Comparison of ENCODE assay signal across 10 cellular contexts in genomic region chr4:80393246-80393969, GRCh38. TPM values are rescaled to one million over a fixed set of nuclear protein-coding genes. Genes with fewer than 3 reads are reported as not detected.
DNase-seq lines count a peak whose midpoint lies in the region; ATAC-seq, FAIRE-seq and TF ChIP-seq lines count a peak whose summit lies in the region.
"Had no signal": no experiment of that assay in that cellular context is flagged by ENCODE, and none has a peak within 500 bp of the region (broad histone marks: within the 10 kb centered on the region; RNA-seq: fewer than 3 reads in every experiment).

No MANE protein-coding gene starts in this region.

- dilution Hi-C loops in endothelial cell of umbilical vein (cut with MboI; ENCODE audit: extremely low pct_ligation_motif_present, low sequenced_read_pairs) = no loop called here

- POLR2A ChIA-PET in endothelial cell of umbilical vein (lab: Charles Lee) (no interaction called here), Caco-2 (lab: Charles Lee) (no interaction called here)

- no peak overlapping the region for H3K27ac Mint-ChIP-seq in Caco-2 (ENCODE audit: unreplicated experiment)

- H3K4me3 Mint-ChIP-seq in Caco-2 (ENCODE audit: unreplicated experiment) = no peak overlapping the region

- H3K27me3 ChIP-seq in endothelial cell of umbilical vein (ENCODE audit: control insufficient read depth in 2 of 2, insufficient read depth in 2 of 2, low read length in 2 of 2) = no peaks in the 10 kb centered on the region
- no peaks in the 10 kb centered on the region for H3K27me3 ChIP-seq in Caco-2 (replicated peaks; ENCODE audit: control insufficient read depth, insufficient read depth, low read length)
- H3K27me3 ChIP-seq: thyroid gland had no signal

- H3K36me3 Mint-ChIP-seq in Caco-2 (ENCODE audit: insufficient read depth, unreplicated experiment) = no peaks in the 10 kb centered on the region

- ATAC-seq in HG03565 (IDR thresholded peaks at IDR 0.05; ENCODE audit: unreplicated experiment) = peak; percentile 87
- ATAC-seq in HG03280 (IDR thresholded peaks at IDR 0.05; ENCODE audit: unreplicated experiment) = no peak

- H3K4me3 ChIP-seq in endothelial cell of umbilical vein (replicated peaks in 1 of 3; ENCODE audit: insufficient read depth in 1 of 3, low read depth in 1 of 3, low read length in 3 of 3) = no peak overlapping the region
- H3K4me3 ChIP-seq in Caco-2 (ENCODE audit: low read depth, low read length) = no peak overlapping the region
- H3K4me3 ChIP-seq: thyroid gland had no signal

- H3K4me1 ChIP-seq in endothelial cell of umbilical vein (ENCODE audit: control insufficient read depth, extremely low read depth, insufficient read depth, low read length) (no peaks in the 10 kb centered on the region), Caco-2 (no peaks in the 10 kb centered on the region)
- H3K4me1 ChIP-seq: thyroid gland had no signal

- H4K20me1 ChIP-seq in endothelial cell of umbilical vein (replicated peaks; ENCODE audit: control insufficient read depth, extremely low read depth, insufficient read depth, low read length) = no peaks in the 10 kb centered on the region

- no peaks in the 10 kb centered on the region for H3K79me2 ChIP-seq in endothelial cell of umbilical vein (ENCODE audit: control insufficient read depth, insufficient read depth, low read length)

- TF ChIP-seq POLR2A in endothelial cell of umbilical vein (IDR thresholded peaks at IDR 0.05; ENCODE audit: low read depth, low read length) = no peak

- peak; percentile 1 for DNase-seq in stimulated activated naive CD4-positive, alpha-beta T cell treated with Interleukin-2 at 50 U/mL for 16 hours (lab: John Stamatoyannopoulos, UW)
- no peak for DNase-seq in stimulated activated naive CD4-positive, alpha-beta T cell (lab: John Stamatoyannopoulos, UW)
- DNase-seq in endothelial cell of umbilical vein (ENCODE audit: low read depth, low spot score) = no peak
- peak; percentile 60 for DNase-seq in stromal cell of bone marrow (ENCODE audit: low read depth)
- DNase-seq in NCI-H748 treated with DMSO at 0.1 percent for 48 hours (lab: John Stamatoyannopoulos, UW) = no peak
- no peak for DNase-seq in Caco-2
- DNase-seq: NCI-H187, thyroid gland had no signal

- CTCF ChIA-PET in endothelial cell of umbilical vein (lab: Charles Lee) = no interaction called here
- CTCF ChIA-PET in Caco-2 (lab: Charles Lee) = no interaction called here

- BruUV-seq in endothelial cell of umbilical vein (replicated peaks; lab: Mats Ljungman, UMichigan) (no TSS peak), Caco-2 (replicated peaks; lab: Mats Ljungman, UMichigan) (no TSS peak)

- H3K4me2 ChIP-seq in endothelial cell of umbilical vein (ENCODE audit: insufficient read depth, low read length) = no peak overlapping the region

- H3K27ac ChIP-seq in endothelial cell of umbilical vein (ENCODE audit: insufficient read depth, low read depth, low read length) = no peak overlapping the region
- H3K27ac ChIP-seq: thyroid gland had no signal

- H3K27me3 Mint-ChIP-seq in Caco-2 (ENCODE audit: insufficient read depth, unreplicated experiment) = no peaks in the 10 kb centered on the region

- no peaks in the 10 kb centered on the region for H3K9me3 Mint-ChIP-seq in Caco-2 (ENCODE audit: unreplicated experiment)

- no peak for FAIRE-seq in endothelial cell of umbilical vein (lab: Jason Lieb, UNC)

- H3K9me1 ChIP-seq in endothelial cell of umbilical vein (replicated peaks; ENCODE audit: control insufficient read depth, extremely low read depth, insufficient read depth, low read length) = no peaks in the 10 kb centered on the region

- TF ChIP-seq CTCF in endothelial cell of umbilical vein (IDR thresholded peaks at IDR 0.05; ENCODE audit: extremely low read depth in 1 of 2, insufficient read depth in 1 of 2, low read depth in 1 of 2, low read length in 2 of 2) = no peak
- no peak for TF ChIP-seq CTCF in Caco-2 (IDR thresholded peaks at IDR 0.05; ENCODE audit: insufficient read depth in 1 of 2, low read depth in 1 of 2, low read length in 1 of 2, severe bottlenecking in 1 of 2, unreplicated experiment in 1 of 2)

- no peak overlapping the region for H2AFZ ChIP-seq in endothelial cell of umbilical vein (ENCODE audit: low read depth, low read length)

- no peaks in the 10 kb centered on the region for H3K9me3 ChIP-seq in endothelial cell of umbilical vein (replicated peaks; ENCODE audit: control insufficient read depth, insufficient read depth, low read length)
- no peaks in the 10 kb centered on the region for H3K9me3 ChIP-seq in Caco-2
- H3K9me3 ChIP-seq: thyroid gland had no signal

- no peaks in the 10 kb centered on the region for H3K36me3 ChIP-seq in endothelial cell of umbilical vein (ENCODE audit: control insufficient read depth in 2 of 2, extremely low read depth in 1 of 2, insufficient read depth in 2 of 2, low read length in 2 of 2)
- no peaks in the 10 kb centered on the region for H3K36me3 ChIP-seq in Caco-2 (ENCODE audit: control insufficient read depth, insufficient read depth, low read length)
- H3K36me3 ChIP-seq: thyroid gland had no signal

- no peak overlapping the region for H3K9ac ChIP-seq in endothelial cell of umbilical vein (replicated peaks; ENCODE audit: extremely low read depth, insufficient read depth, low read length)

- H3K4me1 Mint-ChIP-seq in Caco-2 (ENCODE audit: low read depth, unreplicated experiment) = no peaks in the 10 kb centered on the region

- intact Hi-C loops in endothelial cell of umbilical vein (cut with micrococcal nuclease) (no loop called here), Caco-2 (cut with micrococcal nuclease; ENCODE audit: unreplicated experiment) (no loop called here)

TF ChIP-seq in endothelial cell of umbilical vein, 7 proteins besides CTCF, POLR2A, EP300 and RAD21:
- TF ChIP-seq JUN (IDR thresholded peaks at IDR 0.05; ENCODE audit: borderline replicate concordance, insufficient read depth, insufficient read length, low read depth) (no peak), FOS (IDR thresholded peaks at IDR 0.05; ENCODE audit: borderline replicate concordance, insufficient read depth, low read length) (peak; percentile 38)

RNA-seq across cellular contexts. Expression of gene CFAP299, which starts 57.9 kb away (rescaled TPM):
- not detected in 2 replicates for total RNA-seq in endothelial cell of umbilical vein
- not detected in 2 replicates for polyA plus RNA-seq in endothelial cell of umbilical vein
- not detected in 2 replicates for polyA plus RNA-seq in endothelial cell of umbilical vein (2011; cell fraction: cytosol; rRNA removed)
- not detected in 2 replicates for polyA plus RNA-seq in endothelial cell of umbilical vein (2011; cell fraction: nucleus; rRNA removed)
- polyA plus RNA-seq in endothelial cell of umbilical vein (2012) = not detected in 2 replicates
- not detected in 2 replicates for polyA minus RNA-seq in endothelial cell of umbilical vein
- polyA minus RNA-seq in endothelial cell of umbilical vein (2011; cell fraction: cytosol; rRNA and poly(A)+ RNA removed) = not detected
- not detected in 2 replicates for polyA minus RNA-seq in endothelial cell of umbilical vein (2011; cell fraction: nucleus; rRNA and poly(A)+ RNA removed)
- not detected in 2 replicates for total RNA-seq in Caco-2 (2022)

Comparison
In these comparisons a context has a peak if more than half of its experiments do, and no peak if none do; other contexts are left out.
1. DNase-seq: peak in stimulated activated naive CD4-positive, alpha-beta T cell treated with Interleukin-2 at 50 U/mL for 16 hours (single experiment) and stromal cell of bone marrow (single experiment); none in stimulated activated naive CD4-positive, alpha-beta T cell (0 of 6), endothelial cell of umbilical vein (single experiment), NCI-H748 treated with DMSO at 0.1 percent for 48 hours (single experiment) and Caco-2 (0 of 2).